8 cellular contexts compared by ENCODE assay signal in the genomic region with DNA sequence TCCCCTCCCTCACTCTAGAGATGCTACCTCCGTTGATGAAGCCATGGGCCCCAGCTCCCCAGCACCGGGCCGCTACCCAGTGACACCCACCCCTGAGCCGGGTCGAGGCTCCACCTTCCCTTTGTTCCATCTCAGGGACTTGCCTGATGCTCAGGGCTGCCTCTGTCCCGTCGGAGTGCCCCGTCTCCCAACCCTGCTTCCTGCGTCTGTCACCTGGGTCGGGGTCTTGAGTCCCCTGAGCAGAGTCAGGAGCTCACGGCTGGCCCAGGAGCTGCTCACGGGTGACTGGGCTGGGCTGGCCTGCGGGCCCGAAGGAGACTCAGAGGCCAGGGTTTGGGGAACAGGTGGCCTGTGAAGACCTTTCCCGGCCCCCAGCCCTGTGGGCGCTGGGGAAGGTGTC.
"Had no signal": no experiment of that assay in that cellular context is flagged by ENCODE, and none has a peak within 500 bp of the region (broad histone marks: within the 10 kb centered on the region; RNA-seq: fewer than 3 reads in every experiment).

No MANE protein-coding gene starts in this region.

- DNase-seq: GM23248, GOT3, HCEC 1CT, IMR-90, KG1 had no signal

- H3K27ac ChIP-seq: GM23248 had no signal

- H2AFZ ChIP-seq: GM23248 had no signal

- H3K9ac ChIP-seq: GM23248 had no signal

- H3K4me3 ChIP-seq: GM23248, K562 had no signal

- FAIRE-seq: H54, HTR-8/SVneo, K562 had no signal
